17 cellular contexts compared by ENCODE assay signal in the genomic region with DNA sequence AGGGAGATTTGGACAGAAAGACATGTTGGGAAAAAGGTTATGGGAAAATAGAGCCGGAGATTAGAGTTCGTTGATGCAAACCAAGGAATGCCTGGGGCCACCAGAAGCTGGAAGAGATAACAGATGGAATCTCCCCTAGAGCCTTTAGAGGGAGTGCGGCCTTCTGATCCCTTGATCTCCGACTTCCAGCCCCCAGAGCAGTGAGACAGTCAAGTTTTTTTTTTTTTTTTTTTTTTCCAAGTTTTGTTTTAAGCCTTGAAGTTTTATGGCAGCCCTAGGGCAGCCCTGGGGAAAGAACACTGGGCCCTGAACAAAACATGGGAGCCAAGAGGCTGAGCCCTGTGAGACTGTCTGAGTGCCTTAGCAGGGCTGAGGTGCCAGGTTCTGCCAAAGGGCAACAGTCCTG. TPM values are rescaled to one million over a fixed set of nuclear protein-coding genes. Genes with fewer than 3 reads are reported as not detected.
DNase-seq lines count a peak whose midpoint lies in the region; ATAC-seq, FAIRE-seq and TF ChIP-seq lines count a peak whose summit lies in the region.
"Had no signal": no experiment of that assay in that cellular context is flagged by ENCODE, and none has a peak within 500 bp of the region (broad histone marks: within the 10 kb centered on the region; RNA-seq: fewer than 3 reads in every experiment).

No MANE protein-coding gene starts in this region.

- no peak overlapping the region for H4K12ac ChIP-seq in trophoblast cell (ENCODE audit: low read depth, low read length)

- peaks cover 13% of the 10 kb centered on the region for H3K79me1 ChIP-seq in trophoblast cell (ENCODE audit: low read length)

- no peak for FAIRE-seq in H54 (lab: Jason Lieb, UNC)
- FAIRE-seq: endometrium, frontal cortex had no signal

- H3K27me3 ChIP-seq in WERI-Rb-1 (ENCODE audit: insufficient read depth, low read depth, severe bottlenecking), result no peaks in the 10 kb centered on the region
- H3K27me3 ChIP-seq in right atrium auricular region, result no peaks in the 10 kb centered on the region
- H3K27me3 ChIP-seq in trophoblast cell (ENCODE audit: insufficient read depth, low read length), result no peaks in the 10 kb centered on the region
- no peaks in the 10 kb centered on the region for H3K27me3 ChIP-seq in MG63
- H3K27me3 ChIP-seq: upper lobe of left lung had no signal

- ATAC-seq in HG02610 (IDR thresholded peaks at IDR 0.05; ENCODE audit: unreplicated experiment), result no peak

- peaks cover 0 to 12% of the 10 kb centered on the region in 2 donors for H3K4me1 ChIP-seq in right atrium auricular region
- peaks cover 16 to 24% of the 10 kb centered on the region in 2 experiments for H3K4me1 ChIP-seq in trophoblast cell (ENCODE audit: control insufficient read depth in 1 of 2, insufficient read depth in 2 of 2, low read length in 2 of 2)

- H3K9me3 ChIP-seq in WERI-Rb-1 (ENCODE audit: severe bottlenecking), result no peaks in the 10 kb centered on the region
- peaks cover 0 to 7% of the 10 kb centered on the region in 2 donors for H3K9me3 ChIP-seq in right atrium auricular region
- no peaks in the 10 kb centered on the region for H3K9me3 ChIP-seq in trophoblast cell (ENCODE audit: insufficient read depth, low read depth, low read length)
- peaks cover 7% of the 10 kb centered on the region for H3K9me3 ChIP-seq in MG63
- H3K9me3 ChIP-seq: upper lobe of left lung had no signal

- H2BK12ac ChIP-seq in trophoblast cell (ENCODE audit: low read length), result peak overlapping the region; percentile 46

- H3K4me3 ChIP-seq in WERI-Rb-1 (ENCODE audit: low read depth, low read length) (peak overlapping the region; percentile 15; the same call in 1 of the 2 replicates), right atrium auricular region (no peak overlapping the region), trophoblast cell (ENCODE audit: low read depth, low read length) (no peak overlapping the region), MG63 (no peak overlapping the region)
- H3K4me3 ChIP-seq: upper lobe of left lung had no signal

- WGBS in trophoblast cell (ENCODE audit: extremely low coverage, insufficient coverage, insufficient read length), result no CpG with 5 or more reads among the region's 4 CpGs

- H3K27ac ChIP-seq in WERI-Rb-1, result peak overlapping the region; percentile 54
- H3K27ac ChIP-seq in right atrium auricular region, result peak overlapping the region; percentile 5 to 46
- H3K27ac ChIP-seq in trophoblast cell (ENCODE audit: low read depth, low read length), result peak overlapping the region; percentile 75
- H3K27ac ChIP-seq: upper lobe of left lung had no signal

- H3K79me2 ChIP-seq in trophoblast cell (ENCODE audit: control insufficient read depth, insufficient read depth, low read length, poor library complexity), result peaks cover 2% of the 10 kb centered on the region

- H4K91ac ChIP-seq in trophoblast cell (ENCODE audit: low read depth, low read length), result peak overlapping the region; percentile 45

- peak overlapping the region; percentile 50 for H2BK5ac ChIP-seq in trophoblast cell (ENCODE audit: low read depth, low read length, poor library complexity)

- TF ChIP-seq POLR2A in H54 (IDR thresholded peaks at IDR 0.05; ENCODE audit: low read depth, low read length), result no peak

- H3K4me2 ChIP-seq in trophoblast cell (ENCODE audit: low read length), result peak overlapping the region; percentile 24

- H3K36me3 ChIP-seq in WERI-Rb-1 (peaks cover 10% of the 10 kb centered on the region), right atrium auricular region (no peaks in the 10 kb centered on the region), trophoblast cell (ENCODE audit: control insufficient read depth in 1 of 2, insufficient read depth in 2 of 2, low read length in 2 of 2) (no peaks in the 10 kb centered on the region), MG63 (peaks cover 28% of the 10 kb centered on the region)
- H3K36me3 ChIP-seq: upper lobe of left lung had no signal

- no peak for TF ChIP-seq CTCF in WERI-Rb-1 (IDR thresholded peaks at IDR 0.05; ENCODE audit: low read depth, low read length)
- TF ChIP-seq CTCF in right atrium auricular region (IDR thresholded peaks at IDR 0.05), result no peak

- H3K23ac ChIP-seq in trophoblast cell (ENCODE audit: low read length), result no peak overlapping the region

- no peak overlapping the region for H3K9ac ChIP-seq in trophoblast cell (ENCODE audit: low read length)

- H3K4ac ChIP-seq in trophoblast cell (ENCODE audit: low read depth, low read length), result no peak overlapping the region

- no peak overlapping the region for H3K18ac ChIP-seq in trophoblast cell (ENCODE audit: low read length)

- no peak overlapping the region for H2AK5ac ChIP-seq in trophoblast cell (ENCODE audit: low read length)

- H2AFZ ChIP-seq in trophoblast cell (ENCODE audit: insufficient read depth, low read length, poor library complexity), result no peak overlapping the region

- H3K14ac ChIP-seq in trophoblast cell (ENCODE audit: low read length), result no peak overlapping the region

- H2BK120ac ChIP-seq in trophoblast cell (ENCODE audit: insufficient read depth, low read length, poor library complexity), result no peak overlapping the region

- DNase-seq in ELF-1 (ENCODE audit: low read depth, low spot score), result peak; percentile 93
- DNase-seq in WERI-Rb-1, result peak; percentile 52
- DNase-seq in right atrium auricular region (ENCODE audit: low spot score), result no peak
- peak; percentile 74 to 78 for DNase-seq in trophoblast cell
- no peak for DNase-seq in H54 (ENCODE audit: insufficient read length, low spot score)
- no peak for DNase-seq in UCSD-AML1 (lab: John Stamatoyannopoulos, UW; ENCODE audit: unreplicated experiment)
- DNase-seq in MG63, result no peak
- DNase-seq: activated CD4-positive, alpha-beta T cell treated with anti-CD3 and anti-CD28 coated beads for 1 hour; activated T-cell treated with anti-CD3 and anti-CD28 coated beads, Interleukin-2, amount 50 U/mL, for 1 hour; AML-193; cerebellar nuclear complex; stimulated activated CD4-positive, alpha-beta T cell treated with anti-CD3 and anti-CD28 coated beads, Interleukin-1b, Interleukin-23, amount 100 ng/mL, for 48 hours; T-helper 1 cell; upper lobe of left lung had no signal

- H4K8ac ChIP-seq in trophoblast cell (ENCODE audit: low read depth, low read length), result peak overlapping the region; percentile 36

RNA-seq across cellular contexts. Expression of gene DGKD, which starts 6.5 kb away (rescaled TPM):
- 10 to 100 TPM; 18.4 to 40.1 TPM for total RNA-seq in right atrium auricular region
- 14.2 and 15.7 TPM in 2 replicates for polyA plus RNA-seq in trophoblast cell (2013)
- 8.8 and 8.9 TPM in 2 replicates for total RNA-seq in MG63 (2014; rRNA removed; shearing (Covaris generic); ENCODE audit: low replicate concordance)

RNA-seq across cellular contexts. Expression of gene SAG, which starts 53.2 kb away (rescaled TPM):
- 1 to 10 TPM in 1 of 2 donors, not detected in 1; 2.9 TPM for total RNA-seq in right atrium auricular region
- polyA plus RNA-seq in trophoblast cell (2013), result under 0.01 TPM in 1 of 2 replicates, not detected in the other
- total RNA-seq in MG63 (2014; rRNA removed; shearing (Covaris generic); ENCODE audit: low replicate concordance), result not detected in 2 replicates

Comparison
In these comparisons a context has a peak if more than half of its experiments do, and no peak if none do; other contexts are left out.
1. DNase-seq: peak in ELF-1 (single experiment), WERI-Rb-1 (single experiment) and trophoblast cell (2 of 2); none in right atrium auricular region (single experiment), H54 (single experiment), UCSD-AML1 (single experiment) and MG63 (single experiment).
2. Peak in every context shown above with its lines, with median percentiles within 50 percentile points of each other: H3K27ac ChIP-seq.